17 cellular contexts compared by ENCODE assay signal in genomic region chr7:2955177-2955768, GRCh38.
A peak's percentile ranks its signal among the peaks of the same experiment; 100 is the strongest.
DNase-seq lines count a peak whose midpoint lies in the region; ATAC-seq and TF ChIP-seq lines count a peak whose summit lies in the region.
"Had no signal": no experiment of that assay in that cellular context is flagged by ENCODE, and none has a peak within 500 bp of the region (broad histone marks: within the 10 kb centered on the region; RNA-seq: fewer than 3 reads in every experiment).

No MANE protein-coding gene starts in this region.

- H3K27ac Mint-ChIP-seq in T-helper 1 cell treated with Interleukin-12 subunit alpha and Interleukin-12 subunit beta and Interleukin-4 antibody, amounts not matched to agents 30 μg/mL and 1 μg/mL, for 36 hours = peak overlapping the region; percentile 85
- peak overlapping the region; percentile 29 to 86 (median 84) for H3K27ac Mint-ChIP-seq in CD4-positive, alpha-beta memory T cell
- H3K27ac Mint-ChIP-seq in activated T-helper 17 cell treated with anti-CD3 and anti-CD28 coated beads, Interleukin-2, amount 50 U/mL, for 72 hours = peak overlapping the region; percentile 58

- no peaks in the 10 kb centered on the region for H3K27me3 ChIP-seq in CD4-positive, alpha-beta memory T cell (ENCODE audit: insufficient read depth, low read length)
- no peaks in the 10 kb centered on the region for H3K27me3 ChIP-seq in BE2C
- H3K27me3 ChIP-seq: adrenal gland had no signal

- intact Hi-C loops in CD4-positive, alpha-beta memory T cell (cut with micrococcal nuclease) = loop anchor here (10.0 kb wide), 3 partner anchors 70 to 200 kb away; no protein-coding TSS in a partner anchor

- peaks cover 10% of the 10 kb centered on the region for H3K9me3 Mint-ChIP-seq in T-helper 1 cell treated with Interleukin-12 subunit alpha and Interleukin-12 subunit beta and Interleukin-4 antibody, amounts not matched to agents 30 μg/mL and 1 μg/mL, for 36 hours
- H3K9me3 Mint-ChIP-seq in CD4-positive, alpha-beta memory T cell = peaks cover 0 to 9% (median 2%) of the 10 kb centered on the region in 8 donors
- H3K9me3 Mint-ChIP-seq in activated T-helper 17 cell treated with anti-CD3 and anti-CD28 coated beads, Interleukin-2, amount 50 U/mL, for 72 hours = no peaks in the 10 kb centered on the region

- POLR2A ChIA-PET in CD4-positive, alpha-beta memory T cell (lab: Charles Lee; ENCODE audit: partially characterized antibody) = interaction anchor here (0.6 to 1.4 kb wide), 2 partner anchors 9 to 49 kb away, joined by 3 read pairs; no protein-coding TSS in a partner anchor

- H3K27ac ChIP-seq in CD4-positive, alpha-beta memory T cell (ENCODE audit: low read depth, low read length) = peak overlapping the region; percentile 8
- H3K27ac ChIP-seq: 22Rv1, adrenal gland, left lung, parathyroid adenoma had no signal

- H3K4me3 ChIP-seq in CD4-positive, alpha-beta memory T cell (ENCODE audit: low read length in 2 of 2) = no peak overlapping the region
- H3K4me3 ChIP-seq in BE2C (ENCODE audit: low read depth, low read length) = no peak overlapping the region
- H3K4me3 ChIP-seq: adrenal gland, left lung had no signal

- H3K9me3 ChIP-seq in CD4-positive, alpha-beta memory T cell (ENCODE audit: control insufficient read depth in 1 of 2, low read length in 2 of 2) = no peaks in the 10 kb centered on the region
- no peaks in the 10 kb centered on the region for H3K9me3 ChIP-seq in BE2C
- H3K9me3 ChIP-seq: adrenal gland, left lung had no signal

- no peak for ATAC-seq in activated T-helper 17 cell treated with anti-CD3 and anti-CD28 coated beads, Interleukin-2, amount 50 U/mL, for 72 hours (replicated peaks)
- no peak for ATAC-seq in HG03521 (IDR thresholded peaks at IDR 0.05; ENCODE audit: unreplicated experiment)
- ATAC-seq: left lung, Right ventricle myocardium inferior had no signal

- peaks cover 41% of the 10 kb centered on the region for H3K36me3 ChIP-seq in CD4-positive, alpha-beta memory T cell (ENCODE audit: insufficient read depth, low read length)
- H3K36me3 ChIP-seq in BE2C = no peaks in the 10 kb centered on the region
- H3K36me3 ChIP-seq: adrenal gland, left lung had no signal

- peaks cover 51% of the 10 kb centered on the region for H3K4me1 ChIP-seq in CD4-positive, alpha-beta memory T cell (ENCODE audit: insufficient read depth, low read length)
- H3K4me1 ChIP-seq in BE2C = no peaks in the 10 kb centered on the region
- H3K4me1 ChIP-seq: parathyroid adenoma had no signal

- H3K4me3 Mint-ChIP-seq in T-helper 1 cell treated with Interleukin-12 subunit alpha and Interleukin-12 subunit beta and Interleukin-4 antibody, amounts not matched to agents 30 μg/mL and 1 μg/mL, for 36 hours = peak overlapping the region; percentile 21
- H3K4me3 Mint-ChIP-seq in CD4-positive, alpha-beta memory T cell = peak overlapping the region in 5 of 8 donors; percentile 1 to 67 (median 31)
- H3K4me3 Mint-ChIP-seq in activated T-helper 17 cell treated with anti-CD3 and anti-CD28 coated beads, Interleukin-2, amount 50 U/mL, for 72 hours = peak overlapping the region; percentile 69
- H3K4me3 Mint-ChIP-seq: type B pancreatic cell had no signal

- no peak for TF ChIP-seq CTCF in BE2C (IDR thresholded peaks at IDR 0.05; ENCODE audit: low read depth, low read length)

- CTCF ChIA-PET in CD4-positive, alpha-beta memory T cell (lab: Charles Lee; ENCODE audit: partially characterized antibody) = no interaction called here

- no peaks in the 10 kb centered on the region for H3K27me3 Mint-ChIP-seq in T-helper 1 cell treated with Interleukin-12 subunit alpha and Interleukin-12 subunit beta and Interleukin-4 antibody, amounts not matched to agents 30 μg/mL and 1 μg/mL, for 36 hours (ENCODE audit: low read depth)
- no peaks in the 10 kb centered on the region for H3K27me3 Mint-ChIP-seq in CD4-positive, alpha-beta memory T cell
- no peaks in the 10 kb centered on the region for H3K27me3 Mint-ChIP-seq in activated T-helper 17 cell treated with anti-CD3 and anti-CD28 coated beads, Interleukin-2, amount 50 U/mL, for 72 hours
- H3K27me3 Mint-ChIP-seq: type B pancreatic cell had no signal

- DNase-seq in T-helper 1 cell (no peak), mesenteric fat pad (ENCODE audit: low spot score) (peak; percentile 33), GM03348 (ENCODE audit: low spot score) (no peak), BE2C (no peak)
- DNase-seq in CD4-positive, alpha-beta memory T cell = no peak
- DNase-seq: caudate nucleus, MM.1S, NCI-H1930 had no signal

- H3K4me1 Mint-ChIP-seq in T-helper 1 cell treated with Interleukin-12 subunit alpha and Interleukin-12 subunit beta and Interleukin-4 antibody, amounts not matched to agents 30 μg/mL and 1 μg/mL, for 36 hours (ENCODE audit: low read depth) = peaks cover 68% of the 10 kb centered on the region
- peaks cover 34 to 72% (median 54%) of the 10 kb centered on the region in 4 donors for H3K4me1 Mint-ChIP-seq in CD4-positive, alpha-beta memory T cell
- H3K4me1 Mint-ChIP-seq in activated T-helper 17 cell treated with anti-CD3 and anti-CD28 coated beads, Interleukin-2, amount 50 U/mL, for 72 hours = peaks cover 35% of the 10 kb centered on the region

- H3K36me3 Mint-ChIP-seq in T-helper 1 cell treated with Interleukin-12 subunit alpha and Interleukin-12 subunit beta and Interleukin-4 antibody, amounts not matched to agents 30 μg/mL and 1 μg/mL, for 36 hours (ENCODE audit: low read depth) = peaks cover 59% of the 10 kb centered on the region
- peaks cover 37 to 75% of the 10 kb centered on the region in 2 donors for H3K36me3 Mint-ChIP-seq in CD4-positive, alpha-beta memory T cell
- H3K36me3 Mint-ChIP-seq in activated T-helper 17 cell treated with anti-CD3 and anti-CD28 coated beads, Interleukin-2, amount 50 U/mL, for 72 hours (ENCODE audit: low read depth) = peaks cover 97% of the 10 kb centered on the region
- H3K36me3 Mint-ChIP-seq: type B pancreatic cell had no signal
